ENCODE assay signal across 1 cellular context in genomic region chr1:8133657-8134430, GRCh38.
TF ChIP-seq lines count a peak whose summit lies in the region.

No MANE protein-coding gene starts in this region.

TF ChIP-seq in GM23338, 12 proteins besides CTCF, POLR2A, EP300 and RAD21 (continued from another document):
- TF ChIP-seq ZNF462 (CRISPR knock-in tag; IDR thresholded peaks at IDR 0.05) = no peak
- TF ChIP-seq JUNB (IDR thresholded peaks at IDR 0.05; ENCODE audit: unreplicated experiment) = no peak
- TF ChIP-seq EZH2 (IDR thresholded peaks at IDR 0.05; ENCODE audit: low read depth, unreplicated experiment) = no peak
- no peak for TF ChIP-seq CREB1 (CRISPR knock-in tag; IDR thresholded peaks at IDR 0.05; ENCODE audit: low read depth)
TF ChIP-seq in GM23338: peak in this region for 0.
